11 cellular contexts compared by ENCODE assay signal in genomic region chr14:20958946-20959345, GRCh38. TPM values are rescaled to one million over a fixed set of nuclear protein-coding genes. Genes with fewer than 3 reads are reported as not detected.
"Had no signal": no experiment of that assay in that cellular context is flagged by ENCODE, and none has a peak within 500 bp of the region (broad histone marks: within the 10 kb centered on the region; RNA-seq: fewer than 3 reads in every experiment).

No MANE protein-coding gene starts in this region.

RNA-seq across cellular contexts. Expression of gene RNASE2, which starts 3.7 kb away (rescaled TPM):
- total RNA-seq: activated CD8-positive, alpha-beta T cell treated with anti-CD3 and anti-CD28 coated beads for 36 hours; activated T-cell treated with anti-CD3 and anti-CD28 coated beads, Interleukin-2, amount 50 U/mL, for 4 hours; activated T-helper 17 cell treated with anti-CD3 and anti-CD28 coated beads, Interleukin-2, amount 50 U/mL, for 72 hours; body of pancreas; chondrocyte; dermis blood vessel endothelial cell; foreskin keratinocyte; WTC11 had no signal

RNA-seq across cellular contexts. Expression of gene SLC39A2, which starts 40.1 kb away (rescaled TPM):
- total RNA-seq: activated CD8-positive, alpha-beta T cell treated with anti-CD3 and anti-CD28 coated beads for 36 hours; body of pancreas; chondrocyte; dermis blood vessel endothelial cell; esophagus muscularis mucosa; foreskin keratinocyte; gastrocnemius medialis; heart left ventricle; WTC11 had no signal
